ENCODE assay signal across 20 cellular contexts in genomic region chr22:25373961-25374360, GRCh38.
DNase-seq lines count a peak whose midpoint lies in the region; ATAC-seq, FAIRE-seq and TF ChIP-seq lines count a peak whose summit lies in the region.
"Had no signal": no experiment of that assay in that cellular context is flagged by ENCODE, and none has a peak within 500 bp of the region (broad histone marks: within the 10 kb centered on the region; RNA-seq: fewer than 3 reads in every experiment).

No MANE protein-coding gene starts in this region.

- H3K4me3 Mint-ChIP-seq in effector memory CD8-positive, alpha-beta T cell: no peak overlapping the region
- H3K4me3 Mint-ChIP-seq: CD4-positive, alpha-beta T cell; HFFc6 had no signal

- H3K27ac ChIP-seq in right cardiac atrium (ENCODE audit: low read length): no peak overlapping the region
- H3K27ac ChIP-seq in left ventricle myocardium inferior (replicated peaks): no peak overlapping the region
- H3K27ac ChIP-seq in HEK293 (ENCODE audit: extremely low read depth, low read depth, low read length): no peak overlapping the region
- H3K27ac ChIP-seq in H1 (ENCODE audit: low read depth, low read length): no peak overlapping the region
- H3K27ac ChIP-seq: A549 had no signal

- H4K20me1 ChIP-seq in H1 (replicated peaks in 1 of 2; ENCODE audit: control insufficient read depth in 1 of 2, insufficient read depth in 2 of 2, low read length in 2 of 2): peaks cover 2 to 3% of the 10 kb centered on the region in 2 experiments

- no peak overlapping the region for H2BK12ac ChIP-seq in H1 (ENCODE audit: low read depth, low read length)

- no peak overlapping the region for H3K14ac ChIP-seq in H1 (ENCODE audit: insufficient read length)

- POLR2A ChIA-PET in HEK293 (lab: Yijun Ruan, JAX): no interaction called here
- POLR2A ChIA-PET in H1 (lab: Charles Lee; ENCODE audit: partially characterized antibody): no interaction called here

- no peak for ATAC-seq in right cardiac atrium
- no peak for ATAC-seq in HG03025 (IDR thresholded peaks at IDR 0.05; ENCODE audit: low FRiP score, unreplicated experiment)
- ATAC-seq in effector memory CD8-positive, alpha-beta T cell (replicated peaks): no peak
- ATAC-seq: A549 had no signal

- no peak overlapping the region for H4K5ac ChIP-seq in H1 (ENCODE audit: insufficient read length, low read depth, low read length)

- no peaks in the 10 kb centered on the region for H3K27me3 Mint-ChIP-seq in effector memory CD8-positive, alpha-beta T cell
- H3K27me3 Mint-ChIP-seq: CD4-positive, alpha-beta T cell had no signal

- no peaks in the 10 kb centered on the region for H3K9me3 Mint-ChIP-seq in effector memory CD8-positive, alpha-beta T cell
- H3K9me3 Mint-ChIP-seq: CD4-positive, alpha-beta T cell; HFFc6 had no signal

- H2AFZ ChIP-seq in H1 (ENCODE audit: low read length): no peak overlapping the region

- H3K4me1 ChIP-seq in right cardiac atrium (ENCODE audit: control insufficient read depth, insufficient read depth, low read length) (peaks cover 1% of the 10 kb centered on the region), left ventricle myocardium inferior (peaks cover 22% of the 10 kb centered on the region), HEK293 (ENCODE audit: control insufficient read depth, insufficient read depth, low read length) (0 out of 2 replicates have a peak, but pooled peaks cover under 1% of the 10 kb centered on the region), H1 (replicated peaks in 1 of 4; ENCODE audit: control insufficient read depth in 3 of 4, insufficient read depth in 4 of 4, low read length in 3 of 4) (peaks cover 0 to 2% (median 0%) of the 10 kb centered on the region in 4 experiments; a peak in 2 of 7 replicates)
- H3K4me1 ChIP-seq: A549, HAP-1 had no signal

- no peak for TF ChIP-seq RAD21 in H1 (IDR thresholded peaks at IDR 0.05 in 1 of 2, conservative IDR thresholded peaks at IDR 0.05 in 1 of 2; ENCODE audit: low read depth in 2 of 2, low read length in 2 of 2)

- H3K4me2 ChIP-seq in H1 (ENCODE audit: insufficient read depth in 1 of 2, low read depth in 2 of 2, low read length in 2 of 2): no peak overlapping the region
- H3K4me2 ChIP-seq: A549 had no signal

- peak overlapping the region in 1 of 2 donors; percentile 83 for H3K27ac Mint-ChIP-seq in effector memory CD8-positive, alpha-beta T cell
- H3K27ac Mint-ChIP-seq: CD4-positive, alpha-beta T cell; HFFc6 had no signal

- H2BK120ac ChIP-seq in H1 (replicated peaks; ENCODE audit: low read depth, low read length): no peak overlapping the region

- no peak overlapping the region for H3K9ac ChIP-seq in H1 (replicated peaks in 1 of 4; ENCODE audit: extremely low read depth in 1 of 4, low read depth in 3 of 4, low read length in 3 of 4)

- no peaks in the 10 kb centered on the region for H3K23me2 ChIP-seq in H1 (ENCODE audit: low read depth, low read length)

- H2BK15ac ChIP-seq in H1 (ENCODE audit: low read length): no peak overlapping the region

- TF ChIP-seq EP300 in H1 (IDR thresholded peaks at IDR 0.05; ENCODE audit: borderline replicate concordance in 1 of 2, low read depth in 2 of 2, low read length in 2 of 2): no peak

- peaks cover 6 to 12% of the 10 kb centered on the region in 2 donors for H3K4me1 Mint-ChIP-seq in effector memory CD8-positive, alpha-beta T cell (ENCODE audit: low read depth in 2 of 2)

- no peak overlapping the region for H3K23ac ChIP-seq in H1 (ENCODE audit: insufficient read length)

- DNase-seq in right cardiac atrium: peak in 2 of 3 donors; percentile 11 to 35
- no peak for DNase-seq in left ventricle myocardium inferior
- no peak for DNase-seq in H1 (ENCODE audit: low read depth in 1 of 2, low spot score in 2 of 2)
- DNase-seq in effector memory CD8-positive, alpha-beta T cell: no peak
- DNase-seq: C1 segment of cervical spinal cord; Calu3; CD4-positive, alpha-beta T cell; DMS 273 treated with DMSO at 0.1 percent for 48 hours; DMS79 treated with DMSO at 0.1 percent for 48 hours; EL; GOT3; HFFc6; KBM-7 had no signal

- no peak overlapping the region for H4K91ac ChIP-seq in H1 (replicated peaks; ENCODE audit: insufficient read length, low read length)

- H4K8ac ChIP-seq in H1 (ENCODE audit: extremely low read depth, insufficient read depth, low read length): no peak overlapping the region

- CTCF ChIA-PET in HEK293 (lab: Yijun Ruan, JAX) (interaction anchor here (0.8 kb wide), 1 partner anchor 30 kb away, joined by 3 read pairs; no protein-coding TSS in a partner anchor), H1 (lab: Charles Lee; ENCODE audit: partially characterized antibody) (interaction anchor here (0.7 to 2.2 kb wide), 6 partner anchors 11 to 58 kb away, joined by 3 to 11 read pairs (median 3); no protein-coding TSS in a partner anchor)

- H2BK5ac ChIP-seq in H1 (ENCODE audit: low read depth, low read length): peak overlapping the region; percentile 60; the same call in 1 of the 2 replicates

- 90% methylated on average over 10 of the region's 10 CpGs for WGBS in right cardiac atrium
- 93% methylated on average over 10 of the region's 10 CpGs; no CpG with 5 or more reads in 1 of the 2 experiments for WGBS in H1 (ENCODE audit: extremely low coverage in 1 of 2, insufficient coverage in 1 of 2, insufficient read length in 1 of 2, insufficient replicate concordance in 2 of 2, low coverage in 1 of 2, low lambda C conversion rate in 2 of 2, missing lambda C conversion rate in 1 of 2), 2 experiments

- no peak overlapping the region for H2AK5ac ChIP-seq in H1 (ENCODE audit: low read depth, low read length)

- H3K4me3 ChIP-seq in right cardiac atrium (ENCODE audit: low read length): no peak overlapping the region
- H3K4me3 ChIP-seq in left ventricle myocardium inferior: no peak overlapping the region
- H3K4me3 ChIP-seq in HEK293 (ENCODE audit: low read depth, low read length): no peak overlapping the region
- H3K4me3 ChIP-seq in H1 (ENCODE audit: extremely low read depth in 1 of 4, insufficient read depth in 2 of 4, low read depth in 3 of 4, low read length in 4 of 4): no peak overlapping the region
- H3K4me3 ChIP-seq: A549, HAP-1 had no signal

- H3K36me3 Mint-ChIP-seq in effector memory CD8-positive, alpha-beta T cell (ENCODE audit: insufficient read depth): peaks cover 40% of the 10 kb centered on the region

- H3K9me3 ChIP-seq in right cardiac atrium (ENCODE audit: control insufficient read depth, low read length) (no peaks in the 10 kb centered on the region), left ventricle myocardium inferior (replicated peaks) (no peaks in the 10 kb centered on the region), HEK293 (ENCODE audit: control insufficient read depth, insufficient read depth, low read depth, low read length) (no peaks in the 10 kb centered on the region), H1 (ENCODE audit: insufficient read depth in 2 of 2, low read depth in 1 of 2, low read length in 1 of 2) (no peaks in the 10 kb centered on the region)
- H3K9me3 ChIP-seq: A549, HAP-1 had no signal

- H3K4ac ChIP-seq in H1 (replicated peaks; ENCODE audit: insufficient read length, low read depth, low read length): no peak overlapping the region

- H3K27me3 ChIP-seq in right cardiac atrium (ENCODE audit: control insufficient read depth, insufficient read depth) (no peaks in the 10 kb centered on the region), left ventricle myocardium inferior (ENCODE audit: low read depth) (no peaks in the 10 kb centered on the region), H1 (replicated peaks in 1 of 4; ENCODE audit: control insufficient read depth in 3 of 4, extremely low read depth in 1 of 4, insufficient read depth in 3 of 4, low read length in 3 of 4) (no peaks in the 10 kb centered on the region)

- intact Hi-C loops in right cardiac atrium (cut with DNase I) (no loop called here), left ventricle myocardium inferior (cut with micrococcal nuclease) (no loop called here)

- no peak for FAIRE-seq in H1 (lab: Jason Lieb, UNC)
- FAIRE-seq: A549, G401.6, GM12891, HTR-8/SVneo had no signal

- H3K79me1 ChIP-seq in H1 (ENCODE audit: low read depth, low read length): no peaks in the 10 kb centered on the region; the same call in none of the 2 replicates

- peaks cover 42% of the 10 kb centered on the region for H3K36me3 ChIP-seq in left ventricle myocardium inferior
- H3K36me3 ChIP-seq in HEK293 (ENCODE audit: control insufficient read depth in 2 of 2, insufficient read depth in 1 of 2, low read length in 2 of 2): peaks cover 12 to 67% of the 10 kb centered on the region in 2 experiments; a peak in 2 of 3 replicates
- no peaks in the 10 kb centered on the region; a peak in 3 of 8 replicates for H3K36me3 ChIP-seq in H1 (ENCODE audit: control insufficient read depth in 2 of 4, insufficient read depth in 4 of 4, low read length in 3 of 4)

- no peaks in the 10 kb centered on the region for H3K79me2 ChIP-seq in H1 (ENCODE audit: control insufficient read depth in 1 of 2, insufficient read depth in 2 of 2, low read length in 2 of 2)

- H3K56ac ChIP-seq in H1 (replicated peaks; ENCODE audit: insufficient read length, low read depth, low read length): no peak overlapping the region

- no peak overlapping the region for H2BK20ac ChIP-seq in H1 (ENCODE audit: low read length)

- TF ChIP-seq CTCF in left ventricle myocardium inferior (IDR thresholded peaks at IDR 0.05; ENCODE audit: borderline replicate concordance) (no peak), HEK293 (tag by site-specific recombination; IDR thresholded peaks at IDR 0.05) (no peak), H1 (IDR thresholded peaks at IDR 0.05; ENCODE audit: control extremely low read depth in 1 of 3, insufficient read depth in 1 of 3, low read depth in 1 of 3, low read length in 3 of 3) (no peak)

- no peak overlapping the region for H3K18ac ChIP-seq in H1 (ENCODE audit: extremely low read depth, low read length)

- TF ChIP-seq POLR2A in H1 (IDR thresholded peaks at IDR 0.05; ENCODE audit: control extremely low read depth in 1 of 2, low read depth in 2 of 2, low read length in 2 of 2): no peak

TF ChIP-seq in HEK293, 187 proteins besides CTCF, POLR2A, EP300 and RAD21 (continues in another document):
- TF ChIP-seq ZNF561 (tag by site-specific recombination; IDR thresholded peaks at IDR 0.05; ENCODE audit: borderline replicate concordance): no peak
- TF ChIP-seq ZNF677 (tag by site-specific recombination; IDR thresholded peaks at IDR 0.05): no peak
- TF ChIP-seq ZNF571 (tag by site-specific recombination; IDR thresholded peaks at IDR 0.05): no peak

TF ChIP-seq in H1, 55 proteins besides CTCF, POLR2A, EP300 and RAD21 (continues in another document):
- TF ChIP-seq EGR1 (IDR thresholded peaks at IDR 0.05; ENCODE audit: borderline replicate concordance, low read depth, low read length): no peak
- no peak for TF ChIP-seq KDM4A (IDR thresholded peaks at IDR 0.05; ENCODE audit: low read depth, low read length, severe bottlenecking)
- TF ChIP-seq HDAC2 (IDR thresholded peaks at IDR 0.05; ENCODE audit: borderline replicate concordance in 1 of 2, low read depth in 2 of 2, low read length in 2 of 2): no peak
- no peak for TF ChIP-seq ZNF274 (IDR thresholded peaks at IDR 0.05; ENCODE audit: borderline replicate concordance, extremely low read depth, low read length)
- TF ChIP-seq JUND (IDR thresholded peaks at IDR 0.05; ENCODE audit: low read length): no peak
- no peak for TF ChIP-seq CHD2 (IDR thresholded peaks at IDR 0.05; ENCODE audit: low read length)
- TF ChIP-seq TAF1 (IDR thresholded peaks at IDR 0.05; ENCODE audit: low read depth, low read length): no peak
- TF ChIP-seq SIRT6 (IDR thresholded peaks at IDR 0.05; ENCODE audit: low read length): no peak

Comparison
In these comparisons a context has a peak if more than half of its experiments do, and no peak if none do; other contexts are left out.
1. DNase-seq: peak in right cardiac atrium (2 of 3); none in left ventricle myocardium inferior (single experiment), H1 (0 of 2) and effector memory CD8-positive, alpha-beta T cell (0 of 3).